8 cellular contexts compared by ENCODE assay signal in the genomic region with DNA sequence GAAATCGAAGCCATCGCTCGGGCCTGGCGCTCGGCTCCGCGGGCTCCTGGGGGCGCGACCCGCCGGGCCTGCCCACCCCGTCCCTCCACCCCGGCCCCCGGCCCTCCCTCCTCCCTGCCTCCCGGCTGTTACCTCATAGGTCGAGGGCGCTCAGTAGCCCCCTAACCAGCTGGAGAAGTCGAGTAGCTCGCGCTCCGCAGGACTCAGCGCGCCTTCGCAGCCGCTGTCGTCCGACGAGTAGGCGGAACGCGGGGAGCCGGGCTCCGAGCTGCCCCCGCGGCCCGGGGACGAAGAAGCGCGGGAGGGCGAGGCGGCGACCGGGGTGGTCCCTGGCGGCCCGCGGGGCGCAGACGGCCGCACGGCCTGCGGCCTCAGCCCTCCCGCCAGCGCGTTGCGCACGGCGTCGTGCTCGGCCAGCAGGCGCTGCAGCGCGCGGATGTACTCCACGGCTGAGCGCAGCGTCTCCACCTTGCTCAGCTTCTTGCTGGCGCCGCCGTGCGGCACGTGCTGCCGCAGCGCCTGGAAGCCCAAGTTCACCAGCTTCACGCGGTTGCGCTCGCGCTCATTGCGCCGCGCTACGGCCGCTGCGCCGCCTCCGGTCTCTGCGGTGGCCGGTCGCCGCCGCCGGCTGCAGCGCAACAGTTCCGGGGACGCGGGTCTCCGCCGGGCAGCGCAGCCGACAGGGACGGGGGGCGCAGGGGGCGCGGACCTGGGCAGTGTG. TPM values are rescaled to one million over a fixed set of nuclear protein-coding genes. Genes with fewer than 3 reads are reported as not detected.
A peak's percentile ranks its signal among the peaks of the same experiment; 100 is the strongest.
DNase-seq lines count a peak whose midpoint lies in the region; ATAC-seq, FAIRE-seq and TF ChIP-seq lines count a peak whose summit lies in the region.

No MANE protein-coding gene starts in this region.

- dilution Hi-C loops in endothelial cell of umbilical vein (cut with MboI; ENCODE audit: extremely low pct_ligation_motif_present, low sequenced_read_pairs), result no loop called here

- H3K4me2 ChIP-seq in endothelial cell of umbilical vein (ENCODE audit: insufficient read depth, low read length), result no peak overlapping the region

- CTCF ChIA-PET in endothelial cell of umbilical vein (lab: Charles Lee), result interaction anchor here (0.5 to 0.9 kb wide), 3 partner anchors 9 to 150 kb away, joined by 3 read pairs; no protein-coding TSS in a partner anchor

- H3K9ac ChIP-seq in endothelial cell of umbilical vein (replicated peaks; ENCODE audit: extremely low read depth, insufficient read depth, low read length), result no peak overlapping the region

- H3K4me3 ChIP-seq in endothelial cell of umbilical vein (replicated peaks in 1 of 3; ENCODE audit: insufficient read depth in 1 of 3, low read depth in 1 of 3, low read length in 3 of 3), result no peak overlapping the region
- H3K4me3 ChIP-seq in tibial nerve, result peak overlapping the region; percentile 23 to 60 (median 51)

- DNase-seq in activated T-cell treated with anti-CD3 and anti-CD28 coated beads for 1 hour (ENCODE audit: low read depth) (peak; percentile 16), activated T-cell treated with anti-CD3 and anti-CD28 coated beads for 4 hours (no peak), endothelial cell of umbilical vein (ENCODE audit: low read depth, low spot score) (peak; percentile 31), mesenteric fat pad (ENCODE audit: low spot score) (peak; percentile 89), tibial nerve (ENCODE audit: low spot score in 2 of 2) (peak in 1 of 2 donors; percentile 30)
- DNase-seq in activated CD4-positive, alpha-beta T cell treated with anti-CD3 and anti-CD28 coated beads for 48 hours, result peak; percentile 65

- H3K4me1 ChIP-seq in endothelial cell of umbilical vein (ENCODE audit: control insufficient read depth, extremely low read depth, insufficient read depth, low read length) (no peaks in the 10 kb centered on the region), tibial nerve (peaks cover 0 to 32% (median 8%) of the 10 kb centered on the region in 4 donors)

- H3K27ac ChIP-seq in endothelial cell of umbilical vein (ENCODE audit: insufficient read depth, low read depth, low read length) (no peak overlapping the region), tibial nerve (peak overlapping the region in 3 of 4 donors; percentile 11 to 76 (median 75))

- TF ChIP-seq POLR2A in endothelial cell of umbilical vein (IDR thresholded peaks at IDR 0.05; ENCODE audit: low read depth, low read length) (no peak), tibial nerve (IDR thresholded peaks at IDR 0.05) (no peak)

- POLR2A ChIA-PET in endothelial cell of umbilical vein (lab: Charles Lee), result no interaction called here

- H3K27me3 ChIP-seq in endothelial cell of umbilical vein (ENCODE audit: control insufficient read depth in 2 of 2, insufficient read depth in 2 of 2, low read length in 2 of 2) (peaks cover 33 to 37% of the 10 kb centered on the region in 2 experiments), tibial nerve (peaks cover 0 to 37% of the 10 kb centered on the region in 2 donors)

- H3K79me2 ChIP-seq in endothelial cell of umbilical vein (ENCODE audit: control insufficient read depth, insufficient read depth, low read length), result no peaks in the 10 kb centered on the region

- H3K36me3 ChIP-seq in endothelial cell of umbilical vein (ENCODE audit: control insufficient read depth in 2 of 2, extremely low read depth in 1 of 2, insufficient read depth in 2 of 2, low read length in 2 of 2) (no peaks in the 10 kb centered on the region), tibial nerve (no peaks in the 10 kb centered on the region)

- intact Hi-C loops in endothelial cell of umbilical vein (cut with micrococcal nuclease), result no loop called here

- H3K9me3 ChIP-seq in endothelial cell of umbilical vein (replicated peaks; ENCODE audit: control insufficient read depth, insufficient read depth, low read length) (no peaks in the 10 kb centered on the region), tibial nerve (no peaks in the 10 kb centered on the region)

- TF ChIP-seq CTCF in endothelial cell of umbilical vein (IDR thresholded peaks at IDR 0.05; ENCODE audit: extremely low read depth in 1 of 2, insufficient read depth in 1 of 2, low read depth in 1 of 2, low read length in 2 of 2) (peak in 1 of 2 donors; percentile 33), tibial nerve (IDR thresholded peaks at IDR 0.05) (peak in 3 of 5 experiments; percentile 9 to 36 (median 14))

- H2AFZ ChIP-seq in endothelial cell of umbilical vein (ENCODE audit: low read depth, low read length), result no peak overlapping the region

- ATAC-seq in HG03378 (IDR thresholded peaks at IDR 0.05; ENCODE audit: unreplicated experiment) (no peak), GM21447 (IDR thresholded peaks at IDR 0.05; ENCODE audit: unreplicated experiment) (no peak)

- no peak for TF ChIP-seq EP300 in tibial nerve (IDR thresholded peaks at IDR 0.05)

- WGBS in tibial nerve, 2 donors, result 0 to 2% methylated on average over 16 to 62 of the region's 104 CpGs

- no peaks in the 10 kb centered on the region for H3K9me1 ChIP-seq in endothelial cell of umbilical vein (replicated peaks; ENCODE audit: control insufficient read depth, extremely low read depth, insufficient read depth, low read length)

- no peak for FAIRE-seq in endothelial cell of umbilical vein (lab: Jason Lieb, UNC)

- no peaks in the 10 kb centered on the region for H4K20me1 ChIP-seq in endothelial cell of umbilical vein (replicated peaks; ENCODE audit: control insufficient read depth, extremely low read depth, insufficient read depth, low read length)

- BruUV-seq in endothelial cell of umbilical vein (replicated peaks; lab: Mats Ljungman, UMichigan), result no TSS peak

TF ChIP-seq in endothelial cell of umbilical vein, 7 proteins besides CTCF, POLR2A, EP300 and RAD21:
- no peak for TF ChIP-seq GATA2 (IDR thresholded peaks at IDR 0.05; ENCODE audit: insufficient read depth, insufficient read length, low read depth, low read length)
- TF ChIP-seq MAX (IDR thresholded peaks at IDR 0.05; ENCODE audit: insufficient read depth, insufficient read length), result peak; percentile 38
- no peak for TF ChIP-seq POLR2AphosphoS5 (IDR thresholded peaks at IDR 0.05; ENCODE audit: insufficient read depth, low read depth, low read length)
- no peak for TF ChIP-seq JUN (IDR thresholded peaks at IDR 0.05; ENCODE audit: borderline replicate concordance, insufficient read depth, insufficient read length, low read depth)
- TF ChIP-seq FOS (IDR thresholded peaks at IDR 0.05; ENCODE audit: borderline replicate concordance, insufficient read depth, low read length), result no peak
- TF ChIP-seq EZH2 (IDR thresholded peaks at IDR 0.05; ENCODE audit: borderline replicate concordance, low read depth, low read length, severe bottlenecking), result peak; percentile 50

RNA-seq across cellular contexts. Expression of gene ASCL2, which starts 0.6 kb away (rescaled TPM):
- total RNA-seq in endothelial cell of umbilical vein (not detected in 2 replicates), mesenteric fat pad (0.64 TPM), tibial nerve (1 to 10 TPM in 3 of 4 donors, under 1 TPM in 1; 0.66 to 4.1 (median 3.0) TPM)
- not detected in 2 replicates for polyA plus RNA-seq in endothelial cell of umbilical vein
- not detected in 2 replicates for polyA plus RNA-seq in endothelial cell of umbilical vein (2011; cell fraction: cytosol; rRNA removed)
- polyA plus RNA-seq in endothelial cell of umbilical vein (2011; cell fraction: nucleus; rRNA removed), result not detected in 2 replicates
- not detected in 2 replicates for polyA plus RNA-seq in endothelial cell of umbilical vein (2012)
- not detected in 2 replicates for polyA minus RNA-seq in endothelial cell of umbilical vein
- polyA minus RNA-seq in endothelial cell of umbilical vein (2011; cell fraction: cytosol; rRNA and poly(A)+ RNA removed), result not detected
- not detected in 2 replicates for polyA minus RNA-seq in endothelial cell of umbilical vein (2011; cell fraction: nucleus; rRNA and poly(A)+ RNA removed)

RNA-seq across cellular contexts. Expression of gene C11orf21, which starts 32.0 kb away (rescaled TPM):
- total RNA-seq in endothelial cell of umbilical vein, result not detected in 2 replicates
- not detected in 2 replicates for polyA plus RNA-seq in endothelial cell of umbilical vein
- not detected in 2 replicates for polyA plus RNA-seq in endothelial cell of umbilical vein (2011; cell fraction: cytosol; rRNA removed)
- polyA plus RNA-seq in endothelial cell of umbilical vein (2011; cell fraction: nucleus; rRNA removed), result not detected in 2 replicates
- not detected in 2 replicates for polyA plus RNA-seq in endothelial cell of umbilical vein (2012)
- polyA minus RNA-seq in endothelial cell of umbilical vein, result not detected in 2 replicates
- not detected for polyA minus RNA-seq in endothelial cell of umbilical vein (2011; cell fraction: cytosol; rRNA and poly(A)+ RNA removed)
- not detected in 2 replicates for polyA minus RNA-seq in endothelial cell of umbilical vein (2011; cell fraction: nucleus; rRNA and poly(A)+ RNA removed)
- 1.0 TPM for total RNA-seq in mesenteric fat pad
- 1 to 10 TPM in 2 of 4 donors, under 1 TPM in 2; 0.39 to 2.4 (median 1.1) TPM for total RNA-seq in tibial nerve

RNA-seq across cellular contexts. Expression of gene TSPAN32, which starts 32.1 kb away (rescaled TPM):
- total RNA-seq in endothelial cell of umbilical vein (not detected in 2 replicates), mesenteric fat pad (1.3 TPM), tibial nerve (1 to 10 TPM; 1.8 to 9.0 (median 5.8) TPM)
- not detected in 2 replicates for polyA plus RNA-seq in endothelial cell of umbilical vein
- not detected in 2 replicates for polyA plus RNA-seq in endothelial cell of umbilical vein (2011; cell fraction: cytosol; rRNA removed)
- polyA plus RNA-seq in endothelial cell of umbilical vein (2011; cell fraction: nucleus; rRNA removed), result not detected in 2 replicates
- not detected in 2 replicates for polyA plus RNA-seq in endothelial cell of umbilical vein (2012)
- polyA minus RNA-seq in endothelial cell of umbilical vein, result not detected in 2 replicates
- not detected for polyA minus RNA-seq in endothelial cell of umbilical vein (2011; cell fraction: cytosol; rRNA and poly(A)+ RNA removed)
- polyA minus RNA-seq in endothelial cell of umbilical vein (2011; cell fraction: nucleus; rRNA and poly(A)+ RNA removed), result not detected in 2 replicates

Comparison
In these comparisons a context has a peak if more than half of its experiments do, and no peak if none do; other contexts are left out.
1. H3K4me3 ChIP-seq: peak in tibial nerve (4 of 4); none in endothelial cell of umbilical vein (0 of 3).